22 cellular contexts compared by ENCODE assay signal in the genomic region with DNA sequence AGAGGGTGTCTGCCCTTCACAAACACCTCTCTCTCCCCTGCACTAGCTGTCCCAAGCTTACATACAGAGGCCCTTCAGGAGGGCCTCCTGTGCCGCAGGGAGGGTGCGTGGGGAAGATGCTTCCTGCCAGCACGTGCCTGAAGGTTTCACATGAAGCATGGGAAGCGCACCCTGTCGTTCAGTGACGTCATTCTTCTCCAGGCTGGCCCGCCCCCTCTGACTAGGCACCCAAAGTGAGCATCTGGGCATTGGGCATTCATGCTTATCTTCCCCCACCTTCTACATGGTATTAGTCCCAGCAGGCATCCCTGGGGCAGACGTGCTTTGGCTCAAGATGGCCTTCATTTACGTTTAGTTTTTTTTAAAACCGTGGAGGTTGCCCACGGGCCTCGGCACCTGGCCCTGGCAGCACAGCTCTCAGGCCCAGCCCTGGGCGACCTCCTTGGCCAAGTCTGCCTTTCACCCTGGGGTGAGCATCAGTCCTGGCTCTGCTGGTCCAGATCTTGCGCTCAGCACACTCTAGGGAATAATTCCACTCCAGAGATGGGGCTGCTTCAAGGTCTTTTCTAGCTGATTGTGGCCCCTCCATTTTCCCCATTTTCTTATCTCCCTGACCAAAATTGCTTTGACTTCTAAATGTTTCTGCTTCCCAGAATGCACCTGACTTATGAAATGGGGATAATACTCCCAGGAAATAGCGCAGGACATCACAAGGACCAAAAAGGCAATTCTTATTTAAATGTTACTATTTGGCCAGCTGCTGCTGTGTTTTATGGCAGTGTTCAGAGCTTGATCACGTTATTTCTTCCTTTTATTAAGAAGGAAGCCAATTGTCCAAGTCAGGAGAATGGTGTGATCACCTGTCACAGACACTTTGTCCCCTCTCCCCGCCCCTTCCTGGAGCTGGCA. TPM values are rescaled to one million over a fixed set of nuclear protein-coding genes. Genes with fewer than 3 reads are reported as not detected.
DNase-seq lines count a peak whose midpoint lies in the region; ATAC-seq and TF ChIP-seq lines count a peak whose summit lies in the region.
"Had no signal": no experiment of that assay in that cellular context is flagged by ENCODE, and none has a peak within 500 bp of the region (broad histone marks: within the 10 kb centered on the region; RNA-seq: fewer than 3 reads in every experiment).

No MANE protein-coding gene starts in this region.

- TF ChIP-seq CTCF in HL-60 (IDR thresholded peaks at IDR 0.05; ENCODE audit: insufficient read depth, low read length), result no peak
- TF ChIP-seq CTCF in right lobe of liver (IDR thresholded peaks at IDR 0.05), result no peak
- no peak for TF ChIP-seq CTCF in mucosa of descending colon (IDR thresholded peaks at IDR 0.05)

- H3K4me1 ChIP-seq in right lobe of liver, result peaks cover 0 to 51% (median 27%) of the 10 kb centered on the region in 4 donors
- H3K4me1 ChIP-seq in mucosa of descending colon (ENCODE audit: low read depth), result no peaks in the 10 kb centered on the region
- H3K4me1 ChIP-seq: colonic mucosa had no signal

- H3K36me3 ChIP-seq in right lobe of liver (peaks cover 0 to 46% (median 10%) of the 10 kb centered on the region in 4 donors), mucosa of descending colon (ENCODE audit: low read depth) (peaks cover 8% of the 10 kb centered on the region)

- no peak for TF ChIP-seq POLR2A in right lobe of liver (IDR thresholded peaks at IDR 0.05)

- ATAC-seq in right lobe of liver (no peak), mucosa of descending colon (no peak), GM18861 (IDR thresholded peaks at IDR 0.05; ENCODE audit: unreplicated experiment) (no peak)
- ATAC-seq: activated CD4-positive, alpha-beta T cell treated with anti-CD3 and anti-CD28 coated beads for 36 hours; CD8-positive, alpha-beta T cell; lower lobe of right lung; naive thymus-derived CD4-positive, alpha-beta T cell had no signal

- intact Hi-C loops in right lobe of liver (cut with DNase I) (no loop called here), mucosa of descending colon (cut with DNase I, micrococcal nuclease) (loop anchor here in 1 of 2 donors (10.0 kb wide), 1 partner anchor 53 kb away; no protein-coding TSS in a partner anchor)

- in situ Hi-C loops in SK-MEL-5 (cut with HindIII; ENCODE audit: low pct_unique_long_range_greater_than_20kb, low sequenced_read_pairs), result no loop called here

- H3K4me3 ChIP-seq in HL-60 (replicated peaks; ENCODE audit: insufficient read depth, low read length) (no peak overlapping the region), right lobe of liver (no peak overlapping the region), mucosa of descending colon (no peak overlapping the region)
- H3K4me3 ChIP-seq: colonic mucosa, lower lobe of right lung, upper lobe of left lung had no signal

- H3K9me3 ChIP-seq in right lobe of liver (no peaks in the 10 kb centered on the region), mucosa of descending colon (no peaks in the 10 kb centered on the region)
- H3K9me3 ChIP-seq: colonic mucosa, lower lobe of right lung, upper lobe of left lung had no signal

- 42% methylated on average over 9 of the region's 17 CpGs for WGBS in right lobe of liver (ENCODE audit: insufficient coverage, low coverage, low lambda C conversion rate, missing lambda C conversion rate)

- H3K27ac ChIP-seq in HL-60 (replicated peaks), result peak overlapping the region; percentile 87
- H3K27ac ChIP-seq in right lobe of liver, result peak overlapping the region; percentile 75 to 87 (median 81)
- H3K27ac ChIP-seq: colonic mucosa, lower lobe of right lung, upper lobe of left lung had no signal

- peak; percentile 7 for DNase-seq in NCI-H1105 treated with DMSO at 0.1 percent for 48 hours (lab: John Stamatoyannopoulos, UW)
- no peak for DNase-seq in NCI-H1105 (lab: John Stamatoyannopoulos, UW)
- peak; percentile 47 to 67 for DNase-seq in HL-60 (ENCODE audit: low read depth in 1 of 2, low spot score in 1 of 2)
- DNase-seq in SK-MEL-5 (ENCODE audit: low read depth, low spot score), result peak; percentile 51
- DNase-seq in right lobe of liver, result no peak
- DNase-seq in mucosa of descending colon, result no peak
- no peak for DNase-seq in H4 (ENCODE audit: low spot score)
- DNase-seq: activated CD4-positive, alpha-beta T cell treated with anti-CD3 and anti-CD28 coated beads for 36 hours; activated CD8-positive, alpha-beta memory T cell treated with anti-CD3 and anti-CD28 coated beads, Interleukin-2, amount 50 U/mL, for 48 hours; activated gamma-delta T cell treated with Interleukin-2 at 50 U/mL for 16 hours; aorta; lower lobe of right lung; naive thymus-derived CD4-positive, alpha-beta T cell; NCI-H187 treated with DMSO at 0.1 percent for 48 hours; SHP77 treated with DMSO at 0.1 percent for 48 hours; stimulated activated CD4-positive, alpha-beta T cell treated with anti-CD3 and anti-CD28 coated beads, Interleukin-12 subunit alpha, Interleukin-12 subunit beta, amount 100 ng/mL, for 4 hours; T-helper 9 cell; upper lobe of left lung had no signal

- H3K27me3 ChIP-seq in HL-60 (ENCODE audit: insufficient read depth, poor library complexity, severe bottlenecking), result no peaks in the 10 kb centered on the region
- H3K27me3 ChIP-seq in right lobe of liver, result no peaks in the 10 kb centered on the region
- H3K27me3 ChIP-seq: colonic mucosa, upper lobe of left lung had no signal

RNA-seq across cellular contexts. Expression of a gene that starts 6.1 kb away (rescaled TPM):
- not detected in 2 replicates for total RNA-seq in SK-MEL-5 (2014; rRNA removed; shearing (Covaris generic))
- not detected in 2 replicates for polyA plus RNA-seq in SK-MEL-5 (2015; cell fraction: cytosol; rRNA removed)
- polyA plus RNA-seq in SK-MEL-5 (2015; cell fraction: nucleus; rRNA removed), result not detected in 2 replicates
- total RNA-seq in right lobe of liver, result 1 to 10 TPM in 2 of 6 experiments, under 1 TPM in 2, not detected in 2; 0.27 to 2.3 (median 1.3) TPM
- 1 to 10 TPM in 1 of 3 donors, under 1 TPM in 1, not detected in 1; 0.35 to 2.0 TPM for total RNA-seq in mucosa of descending colon
- total RNA-seq in H4 (2014; rRNA removed; shearing (Covaris generic)), result not detected in 2 replicates
- total RNA-seq: activated CD4-positive, alpha-beta T cell treated with anti-CD3 and anti-CD28 coated beads for 36 hours; CD8-positive, alpha-beta T cell; naive thymus-derived CD4-positive, alpha-beta T cell; progenitor cell of endocrine pancreas had no signal
- polyA plus RNA-seq: naive thymus-derived CD4-positive, alpha-beta T cell had no signal

RNA-seq across cellular contexts. Expression of a gene that starts 17.2 kb away (rescaled TPM):
- total RNA-seq in SK-MEL-5 (2014; rRNA removed; shearing (Covaris generic)), result not detected in 2 replicates
- polyA plus RNA-seq in SK-MEL-5 (2015; cell fraction: cytosol; rRNA removed), result not detected in 2 replicates
- polyA plus RNA-seq in SK-MEL-5 (2015; cell fraction: nucleus; rRNA removed), result not detected in 2 replicates
- total RNA-seq in right lobe of liver (under 1 TPM in 1 of 6 experiments, not detected in 5; 0.44 TPM), mucosa of descending colon (not detected)
- total RNA-seq in H4 (2014; rRNA removed; shearing (Covaris generic)), result not detected in 2 replicates
- total RNA-seq: activated CD4-positive, alpha-beta T cell treated with anti-CD3 and anti-CD28 coated beads for 36 hours; aorta; CD8-positive, alpha-beta T cell; colonic mucosa; lower lobe of right lung; naive thymus-derived CD4-positive, alpha-beta T cell; upper lobe of left lung had no signal
- polyA plus RNA-seq: naive thymus-derived CD4-positive, alpha-beta T cell had no signal

RNA-seq across cellular contexts. Expression of a gene that starts 35.5 kb away (rescaled TPM):
- 6.2 and 7.9 TPM in 2 replicates for total RNA-seq in SK-MEL-5 (2014; rRNA removed; shearing (Covaris generic))
- polyA plus RNA-seq in SK-MEL-5 (2015; cell fraction: cytosol; rRNA removed), result 11.3 and 12.0 TPM in 2 replicates
- polyA plus RNA-seq in SK-MEL-5 (2015; cell fraction: nucleus; rRNA removed), result 67.9 and 117 TPM in 2 replicates
- total RNA-seq in right lobe of liver (10 to 100 TPM in 2 of 6 experiments, 1 to 10 TPM in 4; 4.2 to 12.7 (median 9.2) TPM), mucosa of descending colon (10 to 100 TPM; 20.8 to 29.7 (median 24.3) TPM)
- total RNA-seq in H4 (2014; rRNA removed; shearing (Covaris generic)), result 1.8 and 4.4 TPM in 2 replicates

RNA-seq across cellular contexts. Expression of a gene that starts 35.7 kb away (rescaled TPM):
- total RNA-seq in SK-MEL-5 (2014; rRNA removed; shearing (Covaris generic)), result 15.2 and 19.2 TPM in 2 replicates
- polyA plus RNA-seq in SK-MEL-5 (2015; cell fraction: cytosol; rRNA removed), result 15.5 and 20.7 TPM in 2 replicates
- 20.5 and 20.9 TPM in 2 replicates for polyA plus RNA-seq in SK-MEL-5 (2015; cell fraction: nucleus; rRNA removed)
- total RNA-seq in right lobe of liver, result 10 to 100 TPM; 10.6 to 20.1 (median 15.6) TPM
- total RNA-seq in mucosa of descending colon, result 10 to 100 TPM; 36.6 to 43.2 (median 42.5) TPM
- total RNA-seq in H4 (2014; rRNA removed; shearing (Covaris generic)), result 3.6 and 6.0 TPM in 2 replicates

Comparison
In these comparisons a context has a peak if more than half of its experiments do, and no peak if none do; other contexts are left out.
1. DNase-seq: peak in NCI-H1105 treated with DMSO at 0.1 percent for 48 hours (single experiment), HL-60 (2 of 2) and SK-MEL-5 (single experiment); none in NCI-H1105 (single experiment), right lobe of liver (0 of 3), mucosa of descending colon (0 of 3) and H4 (single experiment).